Comparison of ENCODE assay signal across 26 cellular contexts in the genomic region with DNA sequence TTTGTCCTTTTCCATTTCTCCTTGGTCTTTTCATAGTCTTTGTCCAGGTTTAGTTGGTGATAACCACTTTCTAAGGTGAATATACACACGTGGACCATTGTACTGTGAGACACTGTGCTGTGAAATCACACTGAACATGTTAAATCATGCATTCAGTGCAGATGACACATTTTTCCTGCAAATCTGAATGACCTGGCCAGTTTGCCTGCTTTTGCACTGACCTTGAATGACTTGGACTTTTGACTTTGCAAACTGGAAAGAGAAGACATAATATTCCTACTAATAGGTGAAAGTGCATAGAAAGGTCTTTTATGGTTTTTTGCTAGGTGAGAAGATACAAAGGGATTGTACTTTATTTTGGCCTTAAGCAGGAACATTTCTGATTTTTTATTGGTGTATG.
"Had no signal": no experiment of that assay in that cellular context is flagged by ENCODE, and none has a peak within 500 bp of the region (broad histone marks: within the 10 kb centered on the region; RNA-seq: fewer than 3 reads in every experiment).

No MANE protein-coding gene starts in this region.

- H3K9me3 ChIP-seq: colonic mucosa, pancreas, testis had no signal

- H3K4me3 ChIP-seq: colonic mucosa, left lung, lower lobe of right lung, mucosa of descending colon, pancreas, smooth muscle cell, stomach, testis, tibial artery had no signal

- H3K4me1 ChIP-seq: colonic mucosa, left lung, lower lobe of right lung, pancreas, stomach, testis, tibial artery had no signal

- ATAC-seq: left lung; lower lobe of right lung; mucosa of descending colon; natural killer cell treated with Interleukin-12 subunit alpha and Interleukin-12 subunit beta and Interleukin-15 and Interleukin-18, amount 100 ng/mL, for 72 hours; pancreas; sciatic nerve; stimulated activated effector memory CD8-positive, alpha-beta T cell treated with anti-CD3 and anti-CD28 coated beads, Interleukin-12 subunit alpha, Interleukin-12 subunit beta, amount 100 ng/mL, for 72 hours had no signal

- H3K27ac ChIP-seq: colonic mucosa, left lung, lower lobe of right lung, neutrophil, pancreas, stomach, testis, tibial artery had no signal

- H3K4me2 ChIP-seq: smooth muscle cell had no signal

- H3K27me3 ChIP-seq: colonic mucosa, left lung, neutrophil, pancreas, stomach, testis, tibial artery had no signal

- DNase-seq: colonic mucosa; effector memory CD4-positive, alpha-beta T cell; erythroblast; hypothalamus; immature natural killer cell; islet precursor cell; kidney glomerular epithelial cell; left lung; lower lobe of right lung; mucosa of descending colon; naive B cell; pancreas; stimulated activated CD4-positive, alpha-beta T cell treated with anti-CD3 and anti-CD28 coated beads, Interleukin-12 subunit alpha, Interleukin-12 subunit beta, amount 100 ng/mL, for 4 hours; stimulated activated CD4-positive, alpha-beta T cell treated with anti-CD3 and anti-CD28 coated beads, Interleukin-1b, Interleukin-23, amount 100 ng/mL, for 48 hours; stimulated activated CD4-positive, alpha-beta T cell treated with anti-CD3 and anti-CD28 coated beads, Interleukin-4, amount 100 ng/mL, for 1 hour; stimulated activated naive CD4-positive, alpha-beta T cell treated with Interleukin-2 at 50 U/mL for 16 hours; stomach; testis; tibial artery had no signal

- FAIRE-seq: endothelial cell of umbilical vein, frontal cortex, pancreas had no signal

- H3K36me3 ChIP-seq: colonic mucosa, left lung, lower lobe of right lung, neutrophil, pancreas, stomach, tibial artery had no signal
